1 cellular context compared by ENCODE assay signal in the genomic region with DNA sequence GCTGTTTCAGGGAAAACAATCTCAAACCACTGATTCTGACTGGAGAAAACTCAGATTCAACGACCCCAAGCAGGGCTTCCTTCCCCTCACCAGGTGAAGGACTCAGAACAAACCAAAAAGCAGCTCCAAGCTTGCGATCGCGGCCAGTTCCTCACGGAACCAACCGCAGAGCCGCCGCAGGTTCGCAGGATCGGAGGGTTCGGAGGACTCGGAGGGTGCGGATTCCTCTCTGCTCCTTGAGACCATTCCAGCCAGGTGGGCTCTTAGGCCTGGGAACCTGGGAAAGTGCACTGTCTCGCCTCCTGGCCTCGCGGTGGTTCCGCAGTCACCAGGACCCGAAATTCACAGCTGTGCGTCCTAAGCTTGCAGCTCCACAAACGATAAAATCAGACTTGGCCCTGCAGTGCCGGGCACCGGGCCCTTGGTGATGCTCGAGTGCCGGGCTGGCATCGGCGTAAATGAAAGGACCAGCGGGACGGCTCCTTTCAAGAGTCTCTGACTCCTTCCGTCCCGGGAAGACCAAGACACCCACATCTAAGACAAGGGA.
TF ChIP-seq lines count a peak whose summit lies in the region.

No MANE protein-coding gene starts in this region.

TF ChIP-seq in HepG2, 621 proteins besides CTCF, POLR2A, EP300 and RAD21 (continued from another document and continues in another):
- TF ChIP-seq TRAFD1 (CRISPR knock-in tag; IDR thresholded peaks at IDR 0.05; ENCODE audit: borderline replicate concordance) (no peak), ZNF879 (CRISPR knock-in tag; IDR thresholded peaks at IDR 0.05) (no peak), ZNF577 (CRISPR knock-in tag; IDR thresholded peaks at IDR 0.05; ENCODE audit: borderline replicate concordance, low read depth) (no peak), RARA (CRISPR knock-in tag; IDR thresholded peaks at IDR 0.05) (no peak), MYPOP (CRISPR knock-in tag; IDR thresholded peaks at IDR 0.05) (no peak; the same call in 1 of the 2 replicates), ZNF12 (CRISPR knock-in tag; IDR thresholded peaks at IDR 0.05) (no peak), FOSL2 (CRISPR knock-in tag; IDR thresholded peaks at IDR 0.05) (no peak), ZSCAN30 (CRISPR knock-in tag; IDR thresholded peaks at IDR 0.05) (0 out of 2 replicates have a peak, but pooled peaks have one; percentile 16), ZBTB38 (CRISPR knock-in tag; IDR thresholded peaks at IDR 0.05) (no peak), SIN3B (IDR thresholded peaks at IDR 0.05; ENCODE audit: low read length) (no peak), ZNF891 (CRISPR knock-in tag; IDR thresholded peaks at IDR 0.05) (peak; percentile 66; the same call in 1 of the 2 replicates), ZNF770 (CRISPR knock-in tag; IDR thresholded peaks at IDR 0.05) (0 out of 2 replicates have a peak, but pooled peaks have one; percentile 17), ZNF572 (CRISPR knock-in tag; IDR thresholded peaks at IDR 0.05) (no peak; the same call in 1 of the 2 replicates), ZNF710 (CRISPR knock-in tag; IDR thresholded peaks at IDR 0.05; ENCODE audit: borderline replicate concordance) (no peak), FOXM1 (CRISPR knock-in tag; IDR thresholded peaks at IDR 0.05) (no peak), PHB2 (IDR thresholded peaks at IDR 0.05; ENCODE audit: partially characterized antibody) (no peak), ZBTB42 (CRISPR knock-in tag; IDR thresholded peaks at IDR 0.05) (no peak), ZNF496 (CRISPR knock-in tag; IDR thresholded peaks at IDR 0.05; ENCODE audit: insufficient replicate concordance) (no peak), ZFX (CRISPR knock-in tag; IDR thresholded peaks at IDR 0.05; ENCODE audit: low read depth) (peak; percentile 28; the same call in 1 of the 2 replicates), RXRB (CRISPR knock-in tag; IDR thresholded peaks at IDR 0.05; ENCODE audit: borderline replicate concordance) (no peak), TBL1XR1 (IDR thresholded peaks at IDR 0.05; ENCODE audit: borderline replicate concordance, low read length, partially characterized antibody) (no peak), PATZ1 (CRISPR knock-in tag; IDR thresholded peaks at IDR 0.05) (no peak), ARID5B (CRISPR knock-in tag; IDR thresholded peaks at IDR 0.05) (no peak; the same call in 1 of the 2 replicates), GATA4 (IDR thresholded peaks at IDR 0.05; ENCODE audit: borderline replicate concordance, low read depth) (no peak), XBP1 (CRISPR knock-in tag; IDR thresholded peaks at IDR 0.05) (no peak), IKZF4 (CRISPR knock-in tag; IDR thresholded peaks at IDR 0.05; ENCODE audit: borderline replicate concordance, low read depth, not compliant biosample characterization) (no peak), RELA (CRISPR knock-in tag; IDR thresholded peaks at IDR 0.05) (peak; percentile 17; the same call in 1 of the 2 replicates), RAD51 (IDR thresholded peaks at IDR 0.05; ENCODE audit: borderline replicate concordance) (no peak)
- TF ChIP-seq, protein P1, sequence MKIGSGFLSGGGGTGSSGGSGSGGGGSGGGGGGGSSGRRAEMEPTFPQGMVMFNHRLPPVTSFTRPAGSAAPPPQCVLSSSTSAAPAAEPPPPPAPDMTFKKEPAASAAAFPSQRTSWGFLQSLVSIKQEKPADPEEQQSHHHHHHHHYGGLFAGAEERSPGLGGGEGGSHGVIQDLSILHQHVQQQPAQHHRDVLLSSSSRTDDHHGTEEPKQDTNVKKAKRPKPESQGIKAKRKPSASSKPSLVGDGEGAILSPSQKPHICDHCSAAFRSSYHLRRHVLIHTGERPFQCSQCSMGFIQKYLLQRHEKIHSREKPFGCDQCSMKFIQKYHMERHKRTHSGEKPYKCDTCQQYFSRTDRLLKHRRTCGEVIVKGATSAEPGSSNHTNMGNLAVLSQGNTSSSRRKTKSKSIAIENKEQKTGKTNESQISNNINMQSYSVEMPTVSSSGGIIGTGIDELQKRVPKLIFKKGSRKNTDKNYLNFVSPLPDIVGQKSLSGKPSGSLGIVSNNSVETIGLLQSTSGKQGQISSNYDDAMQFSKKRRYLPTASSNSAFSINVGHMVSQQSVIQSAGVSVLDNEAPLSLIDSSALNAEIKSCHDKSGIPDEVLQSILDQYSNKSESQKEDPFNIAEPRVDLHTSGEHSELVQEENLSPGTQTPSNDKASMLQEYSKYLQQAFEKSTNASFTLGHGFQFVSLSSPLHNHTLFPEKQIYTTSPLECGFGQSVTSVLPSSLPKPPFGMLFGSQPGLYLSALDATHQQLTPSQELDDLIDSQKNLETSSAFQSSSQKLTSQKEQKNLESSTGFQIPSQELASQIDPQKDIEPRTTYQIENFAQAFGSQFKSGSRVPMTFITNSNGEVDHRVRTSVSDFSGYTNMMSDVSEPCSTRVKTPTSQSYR (CRISPR knock-in tag; IDR thresholded peaks at IDR 0.05; ENCODE audit: borderline replicate concordance), result no peak
- TF ChIP-seq, protein P2, sequence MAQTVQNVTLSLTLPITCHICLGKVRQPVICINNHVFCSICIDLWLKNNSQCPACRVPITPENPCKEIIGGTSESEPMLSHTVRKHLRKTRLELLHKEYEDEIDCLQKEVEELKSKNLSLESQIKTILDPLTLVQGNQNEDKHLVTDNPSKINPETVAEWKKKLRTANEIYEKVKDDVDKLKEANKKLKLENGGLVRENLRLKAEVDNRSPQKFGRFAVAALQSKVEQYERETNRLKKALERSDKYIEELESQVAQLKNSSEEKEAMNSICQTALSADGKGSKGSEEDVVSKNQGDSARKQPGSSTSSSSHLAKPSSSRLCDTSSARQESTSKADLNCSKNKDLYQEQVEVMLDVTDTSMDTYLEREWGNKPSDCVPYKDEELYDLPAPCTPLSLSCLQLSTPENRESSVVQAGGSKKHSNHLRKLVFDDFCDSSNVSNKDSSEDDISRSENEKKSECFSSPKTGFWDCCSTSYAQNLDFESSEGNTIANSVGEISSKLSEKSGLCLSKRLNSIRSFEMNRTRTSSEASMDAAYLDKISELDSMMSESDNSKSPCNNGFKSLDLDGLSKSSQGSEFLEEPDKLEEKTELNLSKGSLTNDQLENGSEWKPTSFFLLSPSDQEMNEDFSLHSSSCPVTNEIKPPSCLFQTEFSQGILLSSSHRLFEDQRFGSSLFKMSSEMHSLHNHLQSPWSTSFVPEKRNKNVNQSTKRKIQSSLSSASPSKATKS (CRISPR knock-in tag; IDR thresholded peaks at IDR 0.05), result no peak
- TF ChIP-seq, protein P3, sequence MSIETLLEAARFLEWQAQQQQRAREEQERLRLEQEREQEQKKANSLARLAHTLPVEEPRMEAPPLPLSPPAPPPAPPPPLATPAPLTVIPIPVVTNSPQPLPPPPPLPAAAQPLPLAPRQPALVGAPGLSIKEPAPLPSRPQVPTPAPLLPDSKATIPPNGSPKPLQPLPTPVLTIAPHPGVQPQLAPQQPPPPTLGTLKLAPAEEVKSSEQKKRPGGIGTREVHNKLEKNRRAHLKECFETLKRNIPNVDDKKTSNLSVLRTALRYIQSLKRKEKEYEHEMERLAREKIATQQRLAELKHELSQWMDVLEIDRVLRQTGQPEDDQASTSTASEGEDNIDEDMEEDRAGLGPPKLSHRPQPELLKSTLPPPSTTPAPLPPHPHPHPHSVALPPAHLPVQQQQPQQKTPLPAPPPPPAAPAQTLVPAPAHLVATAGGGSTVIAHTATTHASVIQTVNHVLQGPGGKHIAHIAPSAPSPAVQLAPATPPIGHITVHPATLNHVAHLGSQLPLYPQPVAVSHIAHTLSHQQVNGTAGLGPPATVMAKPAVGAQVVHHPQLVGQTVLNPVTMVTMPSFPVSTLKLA (IDR thresholded peaks at IDR 0.05), result no peak
